In the genomic region with DNA sequence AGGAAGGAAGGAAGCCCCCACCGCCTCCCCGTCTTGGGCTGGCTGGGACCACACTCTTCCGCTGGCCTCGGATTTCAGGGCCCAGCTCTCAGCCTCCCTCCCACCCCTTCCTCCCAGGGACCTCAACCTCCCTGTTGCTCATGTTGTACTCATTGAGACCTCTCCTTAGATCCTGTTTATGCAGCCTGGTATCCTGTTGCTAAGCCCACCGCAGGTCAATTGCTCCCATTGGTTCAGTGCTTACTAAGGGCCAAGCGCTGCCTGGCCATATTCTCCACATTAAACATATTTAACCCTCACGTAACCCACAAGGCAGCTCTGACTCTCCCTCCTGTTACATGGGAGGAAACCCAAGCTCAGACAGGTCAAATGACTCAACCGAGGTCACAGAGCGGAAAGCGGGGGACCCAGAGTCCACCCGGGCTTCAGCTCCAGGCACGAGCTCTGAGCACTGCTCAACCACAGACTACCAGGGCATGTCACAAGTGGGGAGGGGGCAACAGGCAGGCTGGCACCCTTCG, we compare ENCODE assay signal across 1 cellular context.
A peak's percentile ranks its signal among the peaks of the same experiment; 100 is the strongest.
TF ChIP-seq lines count a peak whose summit lies in the region.

No MANE protein-coding gene starts in this region.

TF ChIP-seq in HepG2, 621 proteins besides CTCF, POLR2A, EP300 and RAD21 (continued from another document and continues in another):
- TF ChIP-seq, protein P1, sequence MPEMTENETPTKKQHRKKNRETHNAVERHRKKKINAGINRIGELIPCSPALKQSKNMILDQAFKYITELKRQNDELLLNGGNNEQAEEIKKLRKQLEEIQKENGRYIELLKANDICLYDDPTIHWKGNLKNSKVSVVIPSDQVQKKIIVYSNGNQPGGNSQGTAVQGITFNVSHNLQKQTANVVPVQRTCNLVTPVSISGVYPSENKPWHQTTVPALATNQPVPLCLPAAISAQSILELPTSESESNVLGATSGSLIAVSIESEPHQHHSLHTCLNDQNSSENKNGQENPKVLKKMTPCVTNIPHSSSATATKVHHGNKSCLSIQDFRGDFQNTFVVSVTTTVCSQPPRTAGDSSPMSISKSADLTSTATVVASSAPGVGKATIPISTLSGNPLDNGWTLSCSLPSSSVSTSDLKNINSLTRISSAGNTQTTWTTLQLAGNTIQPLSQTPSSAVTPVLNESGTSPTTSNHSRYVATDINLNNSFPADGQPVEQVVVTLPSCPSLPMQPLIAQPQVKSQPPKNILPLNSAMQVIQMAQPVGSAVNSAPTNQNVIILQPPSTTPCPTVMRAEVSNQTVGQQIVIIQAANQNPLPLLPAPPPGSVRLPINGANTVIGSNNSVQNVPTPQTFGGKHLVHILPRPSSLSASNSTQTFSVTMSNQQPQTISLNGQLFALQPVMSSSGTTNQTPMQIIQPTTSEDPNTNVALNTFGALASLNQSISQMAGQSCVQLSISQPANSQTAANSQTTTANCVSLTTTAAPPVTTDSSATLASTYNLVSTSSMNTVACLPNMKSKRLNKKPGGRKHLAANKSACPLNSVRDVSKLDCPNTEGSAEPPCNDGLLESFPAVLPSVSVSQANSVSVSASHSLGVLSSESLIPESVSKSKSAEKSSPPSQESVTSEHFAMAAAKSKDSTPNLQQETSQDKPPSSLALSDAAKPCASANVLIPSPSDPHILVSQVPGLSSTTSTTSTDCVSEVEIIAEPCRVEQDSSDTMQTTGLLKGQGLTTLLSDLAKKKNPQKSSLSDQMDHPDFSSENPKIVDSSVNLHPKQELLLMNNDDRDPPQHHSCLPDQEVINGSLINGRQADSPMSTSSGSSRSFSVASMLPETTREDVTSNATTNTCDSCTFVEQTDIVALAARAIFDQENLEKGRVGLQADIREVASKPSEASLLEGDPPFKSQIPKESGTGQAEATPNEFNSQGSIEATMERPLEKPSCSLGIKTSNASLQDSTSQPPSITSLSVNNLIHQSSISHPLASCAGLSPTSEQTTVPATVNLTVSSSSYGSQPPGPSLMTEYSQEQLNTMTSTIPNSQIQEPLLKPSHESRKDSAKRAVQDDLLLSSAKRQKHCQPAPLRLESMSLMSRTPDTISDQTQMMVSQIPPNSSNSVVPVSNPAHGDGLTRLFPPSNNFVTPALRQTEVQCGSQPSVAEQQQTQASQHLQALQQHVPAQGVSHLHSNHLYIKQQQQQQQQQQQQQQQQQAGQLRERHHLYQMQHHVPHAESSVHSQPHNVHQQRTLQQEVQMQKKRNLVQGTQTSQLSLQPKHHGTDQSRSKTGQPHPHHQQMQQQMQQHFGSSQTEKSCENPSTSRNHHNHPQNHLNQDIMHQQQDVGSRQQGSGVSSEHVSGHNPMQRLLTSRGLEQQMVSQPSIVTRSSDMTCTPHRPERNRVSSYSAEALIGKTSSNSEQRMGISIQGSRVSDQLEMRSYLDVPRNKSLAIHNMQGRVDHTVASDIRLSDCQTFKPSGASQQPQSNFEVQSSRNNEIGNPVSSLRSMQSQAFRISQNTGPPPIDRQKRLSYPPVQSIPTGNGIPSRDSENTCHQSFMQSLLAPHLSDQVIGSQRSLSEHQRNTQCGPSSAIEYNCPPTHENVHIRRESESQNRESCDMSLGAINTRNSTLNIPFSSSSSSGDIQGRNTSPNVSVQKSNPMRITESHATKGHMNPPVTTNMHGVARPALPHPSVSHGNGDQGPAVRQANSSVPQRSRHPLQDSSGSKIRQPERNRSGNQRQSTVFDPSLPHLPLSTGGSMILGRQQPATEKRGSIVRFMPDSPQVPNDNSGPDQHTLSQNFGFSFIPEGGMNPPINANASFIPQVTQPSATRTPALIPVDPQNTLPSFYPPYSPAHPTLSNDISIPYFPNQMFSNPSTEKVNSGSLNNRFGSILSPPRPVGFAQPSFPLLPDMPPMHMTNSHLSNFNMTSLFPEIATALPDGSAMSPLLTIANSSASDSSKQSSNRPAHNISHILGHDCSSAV (CRISPR knock-in tag; IDR thresholded peaks at IDR 0.05; ENCODE audit: borderline replicate concordance) = no peak
- TF ChIP-seq NR2F2 (IDR thresholded peaks at IDR 0.05; ENCODE audit: borderline replicate concordance, low read depth) = peak; percentile 81
- TF ChIP-seq MYC (CRISPR knock-in tag; IDR thresholded peaks at IDR 0.05; ENCODE audit: borderline replicate concordance) = no peak; the same call in 1 of the 2 replicates
- no peak for TF ChIP-seq ZNF558 (CRISPR knock-in tag; IDR thresholded peaks at IDR 0.05; ENCODE audit: borderline replicate concordance)
- no peak for TF ChIP-seq HOMEZ (CRISPR knock-in tag; IDR thresholded peaks at IDR 0.05; ENCODE audit: low read depth)
- peak; percentile 49 for TF ChIP-seq ZNF687 (CRISPR knock-in tag; IDR thresholded peaks at IDR 0.05)
- TF ChIP-seq TRIM24 (CRISPR knock-in tag; IDR thresholded peaks at IDR 0.05) = peak; percentile 64; the same call in 1 of the 2 replicates
- TF ChIP-seq, protein P2, sequence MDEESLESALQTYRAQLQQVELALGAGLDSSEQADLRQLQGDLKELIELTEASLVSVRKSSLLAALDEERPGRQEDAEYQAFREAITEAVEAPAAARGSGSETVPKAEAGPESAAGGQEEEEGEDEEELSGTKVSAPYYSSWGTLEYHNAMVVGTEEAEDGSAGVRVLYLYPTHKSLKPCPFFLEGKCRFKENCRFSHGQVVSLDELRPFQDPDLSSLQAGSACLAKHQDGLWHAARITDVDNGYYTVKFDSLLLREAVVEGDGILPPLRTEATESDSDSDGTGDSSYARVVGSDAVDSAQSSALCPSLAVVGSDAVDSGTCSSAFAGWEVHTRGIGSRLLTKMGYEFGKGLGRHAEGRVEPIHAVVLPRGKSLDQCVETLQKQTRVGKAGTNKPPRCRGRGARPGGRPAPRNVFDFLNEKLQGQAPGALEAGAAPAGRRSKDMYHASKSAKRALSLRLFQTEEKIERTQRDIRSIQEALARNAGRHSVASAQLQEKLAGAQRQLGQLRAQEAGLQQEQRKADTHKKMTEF (CRISPR knock-in tag; IDR thresholded peaks at IDR 0.05) = no peak
- no peak for TF ChIP-seq ZC3H13 (CRISPR knock-in tag; IDR thresholded peaks at IDR 0.05)
- TF ChIP-seq CREB1 (IDR thresholded peaks at IDR 0.05) = no peak
- TF ChIP-seq CREB1 (CRISPR knock-in tag; IDR thresholded peaks at IDR 0.05) = peak; percentile 50; the same call in 1 of the 2 replicates
- TF ChIP-seq, protein P3, sequence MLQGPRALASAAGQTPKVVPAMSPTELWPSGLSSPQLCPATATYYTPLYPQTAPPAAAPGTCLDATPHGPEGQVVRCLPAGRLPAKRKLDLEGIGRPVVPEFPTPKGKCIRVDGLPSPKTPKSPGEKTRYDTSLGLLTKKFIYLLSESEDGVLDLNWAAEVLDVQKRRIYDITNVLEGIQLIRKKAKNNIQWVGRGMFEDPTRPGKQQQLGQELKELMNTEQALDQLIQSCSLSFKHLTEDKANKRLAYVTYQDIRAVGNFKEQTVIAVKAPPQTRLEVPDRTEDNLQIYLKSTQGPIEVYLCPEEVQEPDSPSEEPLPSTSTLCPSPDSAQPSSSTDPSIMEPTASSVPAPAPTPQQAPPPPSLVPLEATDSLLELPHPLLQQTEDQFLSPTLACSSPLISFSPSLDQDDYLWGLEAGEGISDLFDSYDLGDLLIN (CRISPR knock-in tag; IDR thresholded peaks at IDR 0.05; ENCODE audit: borderline replicate concordance) = no peak
- no peak for TF ChIP-seq AGO1 (IDR thresholded peaks at IDR 0.05; ENCODE audit: low read depth, low read length, poor library complexity, severe bottlenecking)
- TF ChIP-seq ZNF225 (CRISPR knock-in tag; IDR thresholded peaks at IDR 0.05) = no peak
- TF ChIP-seq NR2C2 (CRISPR knock-in tag; IDR thresholded peaks at IDR 0.05; ENCODE audit: borderline replicate concordance) = peak; percentile 50; the same call in 1 of the 2 replicates
- TF ChIP-seq DZIP1 (CRISPR knock-in tag; IDR thresholded peaks at IDR 0.05) = no peak
- TF ChIP-seq ZNF501 (CRISPR knock-in tag; IDR thresholded peaks at IDR 0.05) = no peak
- peak; percentile 51; the same call in 1 of the 2 replicates for TF ChIP-seq SAP130 (CRISPR knock-in tag; IDR thresholded peaks at IDR 0.05; ENCODE audit: low read depth)
- TF ChIP-seq TEAD3 (CRISPR knock-in tag; optimal IDR thresholded peaks at IDR 0.05; ENCODE audit: borderline replicate concordance) = peak; percentile 47
- TF ChIP-seq MAF1 (CRISPR knock-in tag; IDR thresholded peaks at IDR 0.05; ENCODE audit: borderline replicate concordance) = no peak
- no peak for TF ChIP-seq CBFB (CRISPR knock-in tag; IDR thresholded peaks at IDR 0.05)
- TF ChIP-seq CEBPG (CRISPR knock-in tag; IDR thresholded peaks at IDR 0.05) = peak; percentile 57
- TF ChIP-seq NR2F1 (CRISPR knock-in tag; IDR thresholded peaks at IDR 0.05) = peak; percentile 90 to 92
- 0 out of 2 replicates have a peak, but pooled peaks have one; percentile 32 for TF ChIP-seq ZNF556 (CRISPR knock-in tag; IDR thresholded peaks at IDR 0.05; ENCODE audit: borderline replicate concordance)
- TF ChIP-seq CBX2 (IDR thresholded peaks at IDR 0.05; ENCODE audit: low read depth, low read length) = no peak
- no peak for TF ChIP-seq CBX2 (CRISPR knock-in tag; IDR thresholded peaks at IDR 0.05; ENCODE audit: low read depth)
- TF ChIP-seq, protein P4, sequence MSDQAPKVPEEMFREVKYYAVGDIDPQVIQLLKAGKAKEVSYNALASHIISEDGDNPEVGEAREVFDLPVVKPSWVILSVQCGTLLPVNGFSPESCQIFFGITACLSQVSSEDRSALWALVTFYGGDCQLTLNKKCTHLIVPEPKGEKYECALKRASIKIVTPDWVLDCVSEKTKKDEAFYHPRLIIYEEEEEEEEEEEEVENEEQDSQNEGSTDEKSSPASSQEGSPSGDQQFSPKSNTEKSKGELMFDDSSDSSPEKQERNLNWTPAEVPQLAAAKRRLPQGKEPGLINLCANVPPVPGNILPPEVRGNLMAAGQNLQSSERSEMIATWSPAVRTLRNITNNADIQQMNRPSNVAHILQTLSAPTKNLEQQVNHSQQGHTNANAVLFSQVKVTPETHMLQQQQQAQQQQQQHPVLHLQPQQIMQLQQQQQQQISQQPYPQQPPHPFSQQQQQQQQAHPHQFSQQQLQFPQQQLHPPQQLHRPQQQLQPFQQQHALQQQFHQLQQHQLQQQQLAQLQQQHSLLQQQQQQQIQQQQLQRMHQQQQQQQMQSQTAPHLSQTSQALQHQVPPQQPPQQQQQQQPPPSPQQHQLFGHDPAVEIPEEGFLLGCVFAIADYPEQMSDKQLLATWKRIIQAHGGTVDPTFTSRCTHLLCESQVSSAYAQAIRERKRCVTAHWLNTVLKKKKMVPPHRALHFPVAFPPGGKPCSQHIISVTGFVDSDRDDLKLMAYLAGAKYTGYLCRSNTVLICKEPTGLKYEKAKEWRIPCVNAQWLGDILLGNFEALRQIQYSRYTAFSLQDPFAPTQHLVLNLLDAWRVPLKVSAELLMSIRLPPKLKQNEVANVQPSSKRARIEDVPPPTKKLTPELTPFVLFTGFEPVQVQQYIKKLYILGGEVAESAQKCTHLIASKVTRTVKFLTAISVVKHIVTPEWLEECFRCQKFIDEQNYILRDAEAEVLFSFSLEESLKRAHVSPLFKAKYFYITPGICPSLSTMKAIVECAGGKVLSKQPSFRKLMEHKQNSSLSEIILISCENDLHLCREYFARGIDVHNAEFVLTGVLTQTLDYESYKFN (CRISPR knock-in tag; conservative IDR thresholded peaks at IDR 0.05) = 0 out of 2 replicates have a peak, but pooled peaks have one; percentile 25
- peak; percentile 68 for TF ChIP-seq GATAD2A (CRISPR knock-in tag; IDR thresholded peaks at IDR 0.05)
- no peak for TF ChIP-seq SRY (CRISPR knock-in tag; IDR thresholded peaks at IDR 0.05)
- no peak for TF ChIP-seq ZNF335 (CRISPR knock-in tag; IDR thresholded peaks at IDR 0.05)
- TF ChIP-seq GATAD1 (CRISPR knock-in tag; IDR thresholded peaks at IDR 0.05) = 0 out of 2 replicates have a peak, but pooled peaks have one; percentile 22
- no peak for TF ChIP-seq ZFY (CRISPR knock-in tag; IDR thresholded peaks at IDR 0.05)
